17 cellular contexts compared by ENCODE assay signal in the genomic region with DNA sequence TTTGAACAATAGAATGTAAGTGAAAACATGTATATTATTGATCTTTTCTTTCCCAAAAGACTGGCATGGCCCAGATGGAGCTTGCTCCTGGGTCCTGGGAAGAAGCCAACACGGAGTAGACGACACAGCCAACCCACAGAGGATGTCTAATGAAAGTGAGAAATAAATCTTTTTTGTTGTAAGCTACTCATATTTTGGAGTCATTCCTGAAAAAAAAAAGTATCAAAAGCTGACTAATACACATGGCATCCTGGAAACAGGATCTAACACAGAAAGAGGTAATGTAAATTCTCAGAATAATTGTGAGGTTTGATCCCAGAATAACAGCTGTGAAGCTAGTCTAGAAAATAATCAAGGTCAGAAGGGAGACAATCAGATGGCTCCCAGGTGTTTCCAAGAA. TPM values are rescaled to one million over a fixed set of nuclear protein-coding genes. Genes with fewer than 3 reads are reported as not detected.
A peak's percentile ranks its signal among the peaks of the same experiment; 100 is the strongest.
DNase-seq lines count a peak whose midpoint lies in the region; ATAC-seq and TF ChIP-seq lines count a peak whose summit lies in the region.
"Had no signal": no experiment of that assay in that cellular context is flagged by ENCODE, and none has a peak within 500 bp of the region (broad histone marks: within the 10 kb centered on the region; RNA-seq: fewer than 3 reads in every experiment).

No MANE protein-coding gene starts in this region.

- H3K27me3 ChIP-seq in GM23338 (ENCODE audit: insufficient read depth): no peaks in the 10 kb centered on the region
- no peaks in the 10 kb centered on the region for H3K27me3 ChIP-seq in SJSA1 (replicated peaks)
- no peaks in the 10 kb centered on the region for H3K27me3 ChIP-seq in fibroblast of lung (ENCODE audit: control insufficient read depth, insufficient read depth, low read length)

- peak overlapping the region; percentile 63; the same call in 1 of the 2 replicates for H2AFZ ChIP-seq in GM23338
- H2AFZ ChIP-seq in fibroblast of lung (ENCODE audit: low read length): no peak overlapping the region

- H4K20me1 ChIP-seq in GM23338 (replicated peaks; ENCODE audit: insufficient read depth): no peaks in the 10 kb centered on the region
- H4K20me1 ChIP-seq in fibroblast of lung (ENCODE audit: control insufficient read depth, extremely low read depth, insufficient read depth, low read length): no peaks in the 10 kb centered on the region

- TF ChIP-seq CTCF in GM23338 (conservative IDR thresholded peaks at IDR 0.05; ENCODE audit: low read depth in 2 of 2) (no peak), fibroblast of lung (conservative IDR thresholded peaks at IDR 0.05 in 1 of 2, IDR thresholded peaks at IDR 0.05 in 1 of 2; ENCODE audit: low read depth in 1 of 2, low read length in 2 of 2) (no peak)

- H3F3A ChIP-seq in GM23338 (replicated peaks; ENCODE audit: low read depth): no peaks in the 10 kb centered on the region

- H3K27me3 Mint-ChIP-seq in GM23338 (ENCODE audit: insufficient read depth, low read depth, poor library complexity): peaks cover 3% of the 10 kb centered on the region

- DNase-seq in GM23338 (ENCODE audit: low spot score): no peak
- DNase-seq in SJSA1 (ENCODE audit: low read depth in 1 of 2, low spot score in 2 of 2): peak; percentile 55 to 58
- peak; percentile 58 to 92 for DNase-seq in fibroblast of lung (ENCODE audit: low read depth in 2 of 2)
- DNase-seq in stromal cell of bone marrow (ENCODE audit: low read depth): peak; percentile 45
- no peak for DNase-seq in NCI-H1105 treated with DMSO at 0.1 percent for 48 hours (lab: John Stamatoyannopoulos, UW)
- DNase-seq in OCI-M2 (lab: John Stamatoyannopoulos, UW; ENCODE audit: unreplicated experiment): no peak
- DNase-seq: cortex of kidney, DMS 273 treated with DMSO at 0.1 percent for 48 hours, GOT3, left ventricle myocardium superior, NCI-H1092, NCI-H526, SHP77 had no signal

- H3K79me2 ChIP-seq in GM23338 (replicated peaks; ENCODE audit: insufficient read depth) (no peaks in the 10 kb centered on the region), fibroblast of lung (ENCODE audit: control insufficient read depth, insufficient read depth, low read length) (no peaks in the 10 kb centered on the region)

- no peaks in the 10 kb centered on the region for H3K9me3 ChIP-seq in SJSA1 (replicated peaks)
- H3K9me3 ChIP-seq in fibroblast of lung (ENCODE audit: control insufficient read depth, insufficient read depth, low read depth, low read length): no peaks in the 10 kb centered on the region

- H3K27ac Mint-ChIP-seq in GM23338: no peak overlapping the region
- H3K27ac Mint-ChIP-seq: activated naive CD4-positive, alpha-beta T cell treated with anti-CD3 and anti-CD28 coated beads, Interleukin-2, amount 50 U/mL, for 72 hours had no signal

- H3K36me3 Mint-ChIP-seq in GM23338 (ENCODE audit: low read depth): no peaks in the 10 kb centered on the region
- H3K36me3 Mint-ChIP-seq: activated naive CD4-positive, alpha-beta T cell treated with anti-CD3 and anti-CD28 coated beads, Interleukin-2, amount 50 U/mL, for 72 hours had no signal

- no peak overlapping the region for H3K4me3 Mint-ChIP-seq in GM23338

- H3K4me3 ChIP-seq in GM23338: no peak overlapping the region
- H3K4me3 ChIP-seq in SJSA1: no peak overlapping the region
- no peak overlapping the region for H3K4me3 ChIP-seq in fibroblast of lung (replicated peaks in 1 of 4; ENCODE audit: control extremely low read depth in 1 of 4, insufficient read depth in 1 of 4, low read depth in 3 of 4, low read length in 4 of 4)
- H3K4me3 ChIP-seq: smooth muscle cell had no signal

- H3K4me2 ChIP-seq in GM23338 (no peak overlapping the region), fibroblast of lung (ENCODE audit: extremely low read depth, insufficient read depth, low read length) (no peak overlapping the region)
- H3K4me2 ChIP-seq: smooth muscle cell had no signal

- H3K9ac ChIP-seq in fibroblast of lung (ENCODE audit: insufficient read depth, low read length): no peak overlapping the region

- no peaks in the 10 kb centered on the region for H3K9me2 ChIP-seq in GM23338 (ENCODE audit: insufficient read depth)

- H3K36me3 ChIP-seq in GM23338 (ENCODE audit: insufficient read depth): no peaks in the 10 kb centered on the region
- H3K36me3 ChIP-seq in SJSA1: no peaks in the 10 kb centered on the region
- no peaks in the 10 kb centered on the region for H3K36me3 ChIP-seq in fibroblast of lung (ENCODE audit: control insufficient read depth, insufficient read depth, low read length)

- H3K27ac ChIP-seq in GM23338 (ENCODE audit: low read depth): no peak overlapping the region
- H3K27ac ChIP-seq in SJSA1: peak overlapping the region; percentile 16
- no peak overlapping the region for H3K27ac ChIP-seq in fibroblast of lung (ENCODE audit: insufficient read depth, low read length)
- H3K27ac ChIP-seq: VCaP had no signal

- H3K4me1 ChIP-seq in GM23338 (ENCODE audit: insufficient read depth) (peaks cover 1% of the 10 kb centered on the region; the same call in 1 of the 2 replicates), SJSA1 (replicated peaks) (peaks cover 16% of the 10 kb centered on the region), fibroblast of lung (ENCODE audit: control insufficient read depth, extremely low read depth, insufficient read depth, low read length) (no peaks in the 10 kb centered on the region)

- H3K9me3 Mint-ChIP-seq in GM23338: no peaks in the 10 kb centered on the region
- H3K9me3 Mint-ChIP-seq: activated naive CD4-positive, alpha-beta T cell treated with anti-CD3 and anti-CD28 coated beads, Interleukin-2, amount 50 U/mL, for 72 hours had no signal

- no peak for ATAC-seq in GM23338
- no peak for ATAC-seq in GM21360 (IDR thresholded peaks at IDR 0.05; ENCODE audit: unreplicated experiment)
- ATAC-seq: activated naive CD4-positive, alpha-beta T cell treated with anti-CD3 and anti-CD28 coated beads, Interleukin-2, amount 50 U/mL, for 72 hours; left ventricle myocardium superior had no signal

- H3K4me1 Mint-ChIP-seq in GM23338: no peaks in the 10 kb centered on the region

TF ChIP-seq in GM23338, 12 proteins besides CTCF, POLR2A, EP300 and RAD21 (continues in another document):
- no peak for TF ChIP-seq STAT1 (IDR thresholded peaks at IDR 0.05; ENCODE audit: unreplicated experiment)
- TF ChIP-seq, protein P1, sequence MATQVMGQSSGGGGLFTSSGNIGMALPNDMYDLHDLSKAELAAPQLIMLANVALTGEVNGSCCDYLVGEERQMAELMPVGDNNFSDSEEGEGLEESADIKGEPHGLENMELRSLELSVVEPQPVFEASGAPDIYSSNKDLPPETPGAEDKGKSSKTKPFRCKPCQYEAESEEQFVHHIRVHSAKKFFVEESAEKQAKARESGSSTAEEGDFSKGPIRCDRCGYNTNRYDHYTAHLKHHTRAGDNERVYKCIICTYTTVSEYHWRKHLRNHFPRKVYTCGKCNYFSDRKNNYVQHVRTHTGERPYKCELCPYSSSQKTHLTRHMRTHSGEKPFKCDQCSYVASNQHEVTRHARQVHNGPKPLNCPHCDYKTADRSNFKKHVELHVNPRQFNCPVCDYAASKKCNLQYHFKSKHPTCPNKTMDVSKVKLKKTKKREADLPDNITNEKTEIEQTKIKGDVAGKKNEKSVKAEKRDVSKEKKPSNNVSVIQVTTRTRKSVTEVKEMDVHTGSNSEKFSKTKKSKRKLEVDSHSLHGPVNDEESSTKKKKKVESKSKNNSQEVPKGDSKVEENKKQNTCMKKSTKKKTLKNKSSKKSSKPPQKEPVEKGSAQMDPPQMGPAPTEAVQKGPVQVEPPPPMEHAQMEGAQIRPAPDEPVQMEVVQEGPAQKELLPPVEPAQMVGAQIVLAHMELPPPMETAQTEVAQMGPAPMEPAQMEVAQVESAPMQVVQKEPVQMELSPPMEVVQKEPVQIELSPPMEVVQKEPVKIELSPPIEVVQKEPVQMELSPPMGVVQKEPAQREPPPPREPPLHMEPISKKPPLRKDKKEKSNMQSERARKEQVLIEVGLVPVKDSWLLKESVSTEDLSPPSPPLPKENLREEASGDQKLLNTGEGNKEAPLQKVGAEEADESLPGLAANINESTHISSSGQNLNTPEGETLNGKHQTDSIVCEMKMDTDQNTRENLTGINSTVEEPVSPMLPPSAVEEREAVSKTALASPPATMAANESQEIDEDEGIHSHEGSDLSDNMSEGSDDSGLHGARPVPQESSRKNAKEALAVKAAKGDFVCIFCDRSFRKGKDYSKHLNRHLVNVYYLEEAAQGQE (IDR thresholded peaks at IDR 0.05; ENCODE audit: unreplicated experiment): no peak
- TF ChIP-seq ZNF331 (CRISPR knock-in tag; IDR thresholded peaks at IDR 0.05; ENCODE audit: low read depth): no peak
- TF ChIP-seq, protein P2, sequence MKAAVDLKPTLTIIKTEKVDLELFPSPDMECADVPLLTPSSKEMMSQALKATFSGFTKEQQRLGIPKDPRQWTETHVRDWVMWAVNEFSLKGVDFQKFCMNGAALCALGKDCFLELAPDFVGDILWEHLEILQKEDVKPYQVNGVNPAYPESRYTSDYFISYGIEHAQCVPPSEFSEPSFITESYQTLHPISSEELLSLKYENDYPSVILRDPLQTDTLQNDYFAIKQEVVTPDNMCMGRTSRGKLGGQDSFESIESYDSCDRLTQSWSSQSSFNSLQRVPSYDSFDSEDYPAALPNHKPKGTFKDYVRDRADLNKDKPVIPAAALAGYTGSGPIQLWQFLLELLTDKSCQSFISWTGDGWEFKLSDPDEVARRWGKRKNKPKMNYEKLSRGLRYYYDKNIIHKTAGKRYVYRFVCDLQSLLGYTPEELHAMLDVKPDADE (IDR thresholded peaks at IDR 0.05): no peak
- no peak for TF ChIP-seq JUNB (IDR thresholded peaks at IDR 0.05; ENCODE audit: unreplicated experiment)
- no peak for TF ChIP-seq EZH2phosphoT487 (IDR thresholded peaks at IDR 0.05; ENCODE audit: unreplicated experiment)
- TF ChIP-seq ZNF114 (CRISPR knock-in tag; IDR thresholded peaks at IDR 0.05): no peak
- no peak for TF ChIP-seq EZH2 (IDR thresholded peaks at IDR 0.05; ENCODE audit: low read depth, unreplicated experiment)
- no peak for TF ChIP-seq CREB1 (CRISPR knock-in tag; IDR thresholded peaks at IDR 0.05; ENCODE audit: low read depth)

RNA-seq across cellular contexts. Expression of a gene that starts 12.6 kb away (rescaled TPM):
- total RNA-seq in GM23338 (2014; rRNA removed; shearing (Covaris generic)): 10.1 and 17.3 TPM in 2 replicates
- 4.4 and 5.9 TPM in 2 replicates for polyA plus RNA-seq in GM23338 (2016; fragmentation: Nextera tagmentation; extraction: Ambion mirVana)
- total RNA-seq in SJSA1 (2014; rRNA removed; shearing (Covaris generic)): 3.8 and 10.5 TPM in 2 replicates
- 1.3 and 4.3 TPM in 2 replicates for total RNA-seq in fibroblast of lung
- 1.9 and 4.8 TPM in 2 replicates for polyA plus RNA-seq in fibroblast of lung
- polyA plus RNA-seq in fibroblast of lung (2012): 0.97 and 3.8 TPM in 2 replicates
- 6.7 and 32.6 TPM in 2 replicates for polyA minus RNA-seq in fibroblast of lung (ENCODE audit: low replicate concordance)

Comparison
In these comparisons a context has a peak if more than half of its experiments do, and no peak if none do; other contexts are left out.
1. DNase-seq: peak in SJSA1 (2 of 2), fibroblast of lung (2 of 2) and stromal cell of bone marrow (single experiment); none in GM23338 (single experiment), NCI-H1105 treated with DMSO at 0.1 percent for 48 hours (single experiment) and OCI-M2 (single experiment).